ENCODE assay signal across 28 cellular contexts in genomic region chr4:114588305-114588704, GRCh38. TPM values are rescaled to one million over a fixed set of nuclear protein-coding genes. Genes with fewer than 3 reads are reported as not detected.
"Had no signal": no experiment of that assay in that cellular context is flagged by ENCODE, and none has a peak within 500 bp of the region (broad histone marks: within the 10 kb centered on the region; RNA-seq: fewer than 3 reads in every experiment).

No MANE protein-coding gene starts in this region.

- FAIRE-seq: urothelium cell line had no signal

- H3K27ac ChIP-seq: stomach, suprapubic skin, testis, thoracic aorta, thyroid gland, tibial artery, tibial nerve, transverse colon, upper lobe of left lung, upper lobe of right lung, uterus, vagina had no signal

- H3K27me3 ChIP-seq: stomach, testis, thyroid gland, tibial artery, tibial nerve, transverse colon, upper lobe of left lung, upper lobe of right lung, uterus, vagina had no signal

- H3K4me1 ChIP-seq: suprapubic skin, testis, thyroid gland, tibial artery, tibial nerve, upper lobe of left lung, upper lobe of right lung, uterus, vagina had no signal

- H3K4me3 ChIP-seq: stomach, suprapubic skin, testis, thoracic aorta, thyroid gland, tibial artery, tibial nerve, transverse colon, upper lobe of left lung, upper lobe of right lung, uterus, vagina had no signal

- H3K36me3 ChIP-seq: stomach, suprapubic skin, thoracic aorta, thyroid gland, tibial artery, tibial nerve, transverse colon, upper lobe of left lung, upper lobe of right lung, uterus, vagina had no signal

- ATAC-seq: stimulated activated effector memory CD8-positive, alpha-beta T cell treated with anti-CD3 and anti-CD28 coated beads, Interleukin-12 subunit alpha, Interleukin-12 subunit beta, amount 100 ng/mL, for 72 hours; stimulated activated memory B cell treated with anti-CD40 and anti-IgM and Interleukin-4, amounts not matched to agents 10 μg/mL and 1 μg/mL and 100 μg/mL, for 72 hours; stimulated activated naive B cell treated with anti-CD40 and anti-IgM and Interleukin-4, amounts not matched to agents 10 μg/mL and 1 μg/mL and 100 μg/mL, for 72 hours; stimulated activated naive CD8-positive, alpha-beta T cell treated with anti-CD3 and anti-CD28 coated beads, Interleukin-15, amount 100 ng/mL, for 72 hours; stimulated activated naive CD8-positive, alpha-beta T cell treated with anti-CD3 and anti-CD28 coated beads, Interleukin-15, Interleukin-2, amounts not matched to agents 100 U/mL and 50 U/mL, for 24 hours; upper lobe of right lung had no signal

- DNase-seq: stimulated activated CD4-positive, alpha-beta T cell treated with anti-CD3 and anti-CD28 coated beads, Interleukin-2, amount 100 ng/mL, for 48 hours; stimulated activated CD4-positive, alpha-beta T cell treated with anti-CD3 and anti-CD28 coated beads, Interleukin-4, amount 100 ng/mL, for 1 hour; stimulated activated CD4-positive, alpha-beta T cell treated with anti-CD3 and anti-CD28 coated beads, Interleukin-4, amount 100 ng/mL, for 24 hours; stimulated activated CD4-positive, alpha-beta T cell treated with anti-CD3 and anti-CD28 coated beads, Interleukin-4, amount 100 ng/mL, for 4 hours; stimulated activated CD8-positive, alpha-beta memory T cell treated with anti-CD3 and anti-CD28 coated beads, Interleukin-4, amount 100 ng/mL, for 48 hours; stimulated activated naive B cell treated with anti-CD40 and anti-IgM and Interleukin-4, amounts not matched to agents 10 μg/mL and 1 μg/mL and 100 μg/mL, for 72 hours; stimulated activated naive CD4-positive, alpha-beta T cell; stimulated activated naive CD4-positive, alpha-beta T cell treated with Interleukin-2 at 50 U/mL for 16 hours; stimulated activated naive CD8-positive, alpha-beta T cell treated with anti-CD3 and anti-CD28 coated beads, Interleukin-15, amount 100 ng/mL, for 72 hours; stimulated activated naive CD8-positive, alpha-beta T cell treated with anti-CD3 and anti-CD28 coated beads, Interleukin-15, Interleukin-2, amounts not matched to agents 100 U/mL and 50 U/mL, for 24 hours; stomach; substantia nigra; testis; thyroid gland; tibial artery; transverse colon; trophoblast cell; upper lobe of left lung; upper lobe of right lung; uterus had no signal

- H3K9me3 ChIP-seq: stomach, suprapubic skin, testis, thoracic aorta, thyroid gland, tibial artery, tibial nerve, transverse colon, upper lobe of left lung, upper lobe of right lung, uterus, vagina had no signal

RNA-seq across cellular contexts. Expression of gene UGT8, which starts 10.3 kb away (rescaled TPM):
- total RNA-seq: subcutaneous adipose tissue had no signal
